In the genomic region with DNA sequence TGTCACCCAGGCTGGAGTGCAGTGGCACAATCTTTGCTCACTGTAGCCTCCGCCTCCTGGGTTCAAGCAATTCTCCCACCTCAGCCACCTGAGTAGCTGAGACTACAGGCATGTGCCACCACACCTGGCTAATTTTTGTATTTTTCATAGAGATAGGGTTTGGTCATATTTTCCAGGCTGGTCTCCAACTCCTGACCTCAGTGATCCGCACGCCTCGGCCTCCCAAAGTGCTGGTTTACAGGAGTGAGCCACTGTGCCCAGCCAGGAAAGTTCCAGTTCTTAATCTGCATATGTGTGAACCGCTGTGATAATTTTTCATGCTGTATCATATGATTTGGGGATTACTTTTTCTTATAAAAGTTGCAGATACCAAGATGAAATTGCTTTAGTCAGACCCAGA, we compare ENCODE assay signal across 29 cellular contexts. TPM values are rescaled to one million over a fixed set of nuclear protein-coding genes. Genes with fewer than 3 reads are reported as not detected.
DNase-seq lines count a peak whose midpoint lies in the region; ATAC-seq, FAIRE-seq and TF ChIP-seq lines count a peak whose summit lies in the region.
"Had no signal": no experiment of that assay in that cellular context is flagged by ENCODE, and none has a peak within 500 bp of the region (broad histone marks: within the 10 kb centered on the region; RNA-seq: fewer than 3 reads in every experiment).

No MANE protein-coding gene starts in this region.

- no peak for FAIRE-seq in GM19239 (lab: Jason Lieb, UNC)
- FAIRE-seq: A204.1, GM12878, GM12892, GM18507 had no signal

- WGBS in body of pancreas, 2 donors: 17 to 50% methylated on average over 5 of the region's 5 CpGs
- WGBS in trophoblast cell (ENCODE audit: extremely low coverage, insufficient coverage, insufficient read length): no CpG with 5 or more reads among the region's 5 CpGs

- no peaks in the 10 kb centered on the region for H3K79me2 ChIP-seq in Karpas-422 (ENCODE audit: low read length)
- no peaks in the 10 kb centered on the region for H3K79me2 ChIP-seq in trophoblast cell (ENCODE audit: control insufficient read depth, insufficient read depth, low read length, poor library complexity)

- no peak overlapping the region for H3K4me3 ChIP-seq in Karpas-422 (ENCODE audit: low read length)
- no peak overlapping the region for H3K4me3 ChIP-seq in body of pancreas
- H3K4me3 ChIP-seq in trophoblast cell (ENCODE audit: low read depth, low read length): no peak overlapping the region
- H3K4me3 ChIP-seq: BLaER1, GM12878 had no signal

- H2BK120ac ChIP-seq in trophoblast cell (ENCODE audit: insufficient read depth, low read length, poor library complexity): peak overlapping the region; percentile 58

- H4K8ac ChIP-seq in trophoblast cell (ENCODE audit: low read depth, low read length): peak overlapping the region; percentile 43

- DNase-seq in Karpas-422 (peak; percentile 12), WTC11 (ENCODE audit: low spot score) (no peak), body of pancreas (peak; percentile 22 to 39 (median 27)), trophoblast cell (no peak), HEK293T (ENCODE audit: extremely low spot score) (no peak), GM19239 (ENCODE audit: insufficient read length, low spot score) (no peak)
- no peak for DNase-seq in stimulated activated CD4-positive, alpha-beta T cell treated with anti-CD3 and anti-CD28 coated beads, Interleukin-1b, Interleukin-23, amount 100 ng/mL, for 48 hours
- DNase-seq: 8988T; ACHN; BE2C; C1 segment of cervical spinal cord; CD4-positive, alpha-beta memory T cell; CD4-positive, CD25-positive, alpha-beta regulatory T cell; CD8-positive, alpha-beta memory T cell; COR-L47; DMS 273 treated with DMSO at 0.1 percent for 48 hours; DMS153; DMS53; DMS79; DND-41; EL; GDM1 had no signal

- peak overlapping the region; percentile 31 for H2BK12ac ChIP-seq in trophoblast cell (ENCODE audit: low read length)

- H3K9me3 ChIP-seq in Karpas-422 (ENCODE audit: low read length): no peaks in the 10 kb centered on the region
- no peaks in the 10 kb centered on the region for H3K9me3 ChIP-seq in body of pancreas
- no peaks in the 10 kb centered on the region for H3K9me3 ChIP-seq in trophoblast cell (ENCODE audit: insufficient read depth, low read depth, low read length)
- H3K9me3 ChIP-seq: BE2C, BLaER1 had no signal

- H3K9ac ChIP-seq in Karpas-422 (ENCODE audit: low read length): no peak overlapping the region
- H3K9ac ChIP-seq in trophoblast cell (ENCODE audit: low read length): no peak overlapping the region
- H3K9ac ChIP-seq: BLaER1 had no signal

- TF ChIP-seq POLR2A in body of pancreas (IDR thresholded peaks at IDR 0.05): no peak

- peak overlapping the region; percentile 83 for H2AK5ac ChIP-seq in trophoblast cell (ENCODE audit: low read length)

- H4K12ac ChIP-seq in trophoblast cell (ENCODE audit: low read depth, low read length): no peak overlapping the region

- H3K14ac ChIP-seq in trophoblast cell (ENCODE audit: low read length): no peak overlapping the region

- POLR2A ChIA-PET in WTC11 (lab: Charles Lee) (no interaction called here), HEK293T (lab: Yijun Ruan, JAX) (no interaction called here)

- H4K20me1 ChIP-seq in Karpas-422 (ENCODE audit: insufficient read depth, low read depth, low read length): no peaks in the 10 kb centered on the region
- H4K20me1 ChIP-seq: BLaER1 had no signal

- H3K4me2 ChIP-seq in Karpas-422 (ENCODE audit: low read depth, low read length, poor library complexity, severe bottlenecking) (no peak overlapping the region), trophoblast cell (ENCODE audit: low read length) (no peak overlapping the region)
- H3K4me2 ChIP-seq: BLaER1 had no signal

- CTCF ChIA-PET in WTC11 (lab: Charles Lee) (no interaction called here), HEK293T (lab: Yijun Ruan, JAX) (no interaction called here)

- no peaks in the 10 kb centered on the region for H3K4me1 ChIP-seq in Karpas-422 (ENCODE audit: low read length)
- peaks cover 16% of the 10 kb centered on the region for H3K4me1 ChIP-seq in body of pancreas
- peaks cover 6 to 10% of the 10 kb centered on the region in 2 experiments for H3K4me1 ChIP-seq in trophoblast cell (ENCODE audit: control insufficient read depth in 1 of 2, insufficient read depth in 2 of 2, low read length in 2 of 2)
- H3K4me1 ChIP-seq: BE2C, BLaER1 had no signal

- no peaks in the 10 kb centered on the region for H3K9me2 ChIP-seq in Karpas-422 (replicated peaks; ENCODE audit: insufficient read depth, low read length)

- H3K4ac ChIP-seq in trophoblast cell (ENCODE audit: low read depth, low read length): no peak overlapping the region

- H3K4me1 Mint-ChIP-seq in WTC11: peaks cover 23% of the 10 kb centered on the region
- H3K4me1 Mint-ChIP-seq: CD4-positive, alpha-beta memory T cell; CD4-positive, CD25-positive, alpha-beta regulatory T cell; CD8-positive, alpha-beta memory T cell had no signal

- no peaks in the 10 kb centered on the region for H3K36me3 ChIP-seq in Karpas-422 (ENCODE audit: insufficient read depth, low read length)
- H3K36me3 ChIP-seq in body of pancreas (replicated peaks in 1 of 2; ENCODE audit: insufficient read depth in 1 of 2, low read depth in 2 of 2): no peaks in the 10 kb centered on the region
- no peaks in the 10 kb centered on the region for H3K36me3 ChIP-seq in trophoblast cell (ENCODE audit: control insufficient read depth in 1 of 2, insufficient read depth in 2 of 2, low read length in 2 of 2)
- H3K36me3 ChIP-seq: BE2C, BLaER1 had no signal

- peaks cover 2% of the 10 kb centered on the region for H3K79me1 ChIP-seq in trophoblast cell (ENCODE audit: low read length)

- H3K27me3 ChIP-seq in Karpas-422 (ENCODE audit: low read length) (no peaks in the 10 kb centered on the region), body of pancreas (no peaks in the 10 kb centered on the region), trophoblast cell (ENCODE audit: insufficient read depth, low read length) (no peaks in the 10 kb centered on the region)
- H3K27me3 ChIP-seq: BE2C, BLaER1 had no signal

- H3K23ac ChIP-seq in trophoblast cell (ENCODE audit: low read length): no peak overlapping the region

- H3K27me3 Mint-ChIP-seq in WTC11 (ENCODE audit: low read depth): no peaks in the 10 kb centered on the region

- intact Hi-C loops in body of pancreas (cut with DNase I): no loop called here

- ATAC-seq in WTC11 (no peak), body of pancreas (peak; percentile 45), GM19035 (IDR thresholded peaks at IDR 0.05; ENCODE audit: unreplicated experiment) (no peak)
- ATAC-seq: GM12878 had no signal

- H4K91ac ChIP-seq in trophoblast cell (ENCODE audit: low read depth, low read length): peak overlapping the region; percentile 37

- peak overlapping the region; percentile 49 for H2BK5ac ChIP-seq in trophoblast cell (ENCODE audit: low read depth, low read length, poor library complexity)

- 0 out of 2 replicates have a peak overlapping the region, but pooled peaks have one; percentile 15 for H3K27ac Mint-ChIP-seq in WTC11
- H3K27ac Mint-ChIP-seq: CD14-positive monocyte; CD4-positive, alpha-beta memory T cell; CD4-positive, CD25-positive, alpha-beta regulatory T cell; CD8-positive, alpha-beta memory T cell had no signal

- H3K18ac ChIP-seq in trophoblast cell (ENCODE audit: low read length): no peak overlapping the region

- H3K36me3 Mint-ChIP-seq in WTC11: no peaks in the 10 kb centered on the region
- H3K36me3 Mint-ChIP-seq: CD14-positive monocyte; CD4-positive, alpha-beta memory T cell; CD4-positive, CD25-positive, alpha-beta regulatory T cell; CD8-positive, alpha-beta memory T cell had no signal

- H3K9me3 Mint-ChIP-seq in WTC11: no peaks in the 10 kb centered on the region
- H3K9me3 Mint-ChIP-seq: CD14-positive monocyte; CD4-positive, alpha-beta memory T cell; CD4-positive, CD25-positive, alpha-beta regulatory T cell; CD8-positive, alpha-beta memory T cell had no signal

- H2AFZ ChIP-seq in Karpas-422 (ENCODE audit: low read length) (no peak overlapping the region), trophoblast cell (ENCODE audit: insufficient read depth, low read length, poor library complexity) (no peak overlapping the region)

- H3K27ac ChIP-seq in Karpas-422 (ENCODE audit: low read length): no peak overlapping the region
- peak overlapping the region in 3 of 4 donors; percentile 15 to 37 (median 15) for H3K27ac ChIP-seq in body of pancreas
- H3K27ac ChIP-seq in trophoblast cell (ENCODE audit: low read depth, low read length): no peak overlapping the region
- H3K27ac ChIP-seq: BLaER1 had no signal

- TF ChIP-seq CTCF in WTC11 (IDR thresholded peaks at IDR 0.05): no peak
- no peak for TF ChIP-seq CTCF in body of pancreas (IDR thresholded peaks at IDR 0.05)

- no peak overlapping the region for H3K4me3 Mint-ChIP-seq in WTC11
- H3K4me3 Mint-ChIP-seq: CD14-positive monocyte; CD4-positive, alpha-beta memory T cell; CD4-positive, CD25-positive, alpha-beta regulatory T cell; CD8-positive, alpha-beta memory T cell had no signal

TF ChIP-seq in HEK293T, 16 proteins besides CTCF, POLR2A, EP300 and RAD21:
- TF ChIP-seq HDGF (IDR thresholded peaks at IDR 0.05; ENCODE audit: borderline replicate concordance): no peak
- no peak for TF ChIP-seq TARDBP (IDR thresholded peaks at IDR 0.05)
- TF ChIP-seq SP1 (IDR thresholded peaks at IDR 0.05): no peak
- TF ChIP-seq ARNT (IDR thresholded peaks at IDR 0.05): no peak
- TF ChIP-seq CTBP1 (IDR thresholded peaks at IDR 0.05; ENCODE audit: borderline replicate concordance): no peak
- no peak for TF ChIP-seq ELF4 (IDR thresholded peaks at IDR 0.05)
- TF ChIP-seq L3MBTL2 (conservative IDR thresholded peaks at IDR 0.05): no peak
- TF ChIP-seq SUZ12 (IDR thresholded peaks at IDR 0.05): no peak
- TF ChIP-seq NFRKB (IDR thresholded peaks at IDR 0.05): no peak
- TF ChIP-seq FOXM1 (IDR thresholded peaks at IDR 0.05; ENCODE audit: borderline replicate concordance): no peak
- no peak for TF ChIP-seq FOXK2 (IDR thresholded peaks at IDR 0.05)
- TF ChIP-seq ZNF384 (IDR thresholded peaks at IDR 0.05): no peak

RNA-seq across cellular contexts. Expression of a gene that starts 14.6 kb away (rescaled TPM):
- 28.7 and 52.7 TPM in 2 replicates for total RNA-seq in Karpas-422 (2014; rRNA removed; shearing (Covaris generic); ENCODE audit: low replicate concordance)
- total RNA-seq in WTC11 (2021) (71.1 to 78.7 TPM (median 77.0 TPM) in 3 replicates), body of pancreas (10 to 100 TPM; 46.4 to 73.5 TPM)
- polyA plus RNA-seq in trophoblast cell (2013): 80.3 and 85.6 TPM in 2 replicates

Comparison
In these comparisons a context has a peak if more than half of its experiments do, and no peak if none do; other contexts are left out.
1. DNase-seq: peak in Karpas-422 (single experiment) and body of pancreas (4 of 4); none in WTC11 (single experiment), trophoblast cell (0 of 2), stimulated activated CD4-positive, alpha-beta T cell treated with anti-CD3 and anti-CD28 coated beads, Interleukin-1b, Interleukin-23, amount 100 ng/mL, for 48 hours (single experiment), HEK293T (single experiment) and GM19239 (single experiment).
2. H3K27ac ChIP-seq: peak in body of pancreas (3 of 4); none in Karpas-422 (single experiment) and trophoblast cell (single experiment).